Comparison of ENCODE assay signal across 1 cellular context in genomic region chr20:42985628-42986027, GRCh38.
TF ChIP-seq lines count a peak whose summit lies in the region.

No MANE protein-coding gene starts in this region.

TF ChIP-seq in K562, 482 proteins besides CTCF, POLR2A, EP300 and RAD21 (continued from another document):
- no peak for TF ChIP-seq CHD7 (IDR thresholded peaks at IDR 0.05; ENCODE audit: low read depth, low read length)
- no peak for TF ChIP-seq PPARD (CRISPR knock-in tag; IDR thresholded peaks at IDR 0.05)
- TF ChIP-seq HDAC3 (IDR thresholded peaks at IDR 0.05; ENCODE audit: borderline replicate concordance, partially characterized antibody), result no peak
- no peak for TF ChIP-seq HNRNPLL (IDR thresholded peaks at IDR 0.05; ENCODE audit: low read depth, low read length, poor library complexity, severe bottlenecking)
- no peak for TF ChIP-seq MED1 (CRISPR knock-in tag; IDR thresholded peaks at IDR 0.05; ENCODE audit: borderline replicate concordance)
- no peak for TF ChIP-seq NCOA1 (IDR thresholded peaks at IDR 0.05; ENCODE audit: low read depth)
- no peak for TF ChIP-seq SAP30 (IDR thresholded peaks at IDR 0.05; ENCODE audit: borderline replicate concordance, insufficient read depth, low read depth, low read length, poor library complexity, severe bottlenecking)
- TF ChIP-seq PRMT5 (CRISPR knock-in tag; IDR thresholded peaks at IDR 0.05), result no peak
- TF ChIP-seq RBM17 (IDR thresholded peaks at IDR 0.05; ENCODE audit: borderline replicate concordance, low read depth, low read length), result no peak
- TF ChIP-seq ELF1 (tag; IDR thresholded peaks at IDR 0.05), result no peak
- TF ChIP-seq KAT7 (CRISPR knock-in tag; IDR thresholded peaks at IDR 0.05; ENCODE audit: borderline replicate concordance), result no peak
- TF ChIP-seq KAT8 (IDR thresholded peaks at IDR 0.05; ENCODE audit: low read depth), result no peak
- TF ChIP-seq ARNT (IDR thresholded peaks at IDR 0.05), result no peak
- no peak for TF ChIP-seq SRSF3 (IDR thresholded peaks at IDR 0.05; ENCODE audit: insufficient read depth, low read length)
